In genomic region chr13:96044238-96044637, GRCh38 we compare ENCODE assay signal across 28 cellular contexts.
"Had no signal": no experiment of that assay in that cellular context is flagged by ENCODE, and none has a peak within 500 bp of the region (broad histone marks: within the 10 kb centered on the region; RNA-seq: fewer than 3 reads in every experiment).

No MANE protein-coding gene starts in this region.

- DNase-seq: IMR-90; Karpas-422; KG1; MV-4-11; NCI-H1048; NCI-H1105; NCI-H1417; NCI-H1436 treated with DMSO at 0.1 percent for 48 hours; NCI-H1694; NCI-H187 treated with DMSO at 0.1 percent for 48 hours; NCI-H2029 treated with DMSO at 0.1 percent for 48 hours; NCI-H2171 treated with DMSO at 0.1 percent for 48 hours; NCI-H345; NCI-H446 treated with DMSO at 0.1 percent for 48 hours; NCI-H510A treated with DMSO at 0.1 percent for 48 hours; NCI-H69; NCI-H774; NK-92 treated with Interleukin-12 subunit alpha and Interleukin-12 subunit beta, amount 100 ng/mL, for 24 hours; PC-3; SHP77 treated with DMSO at 0.1 percent for 48 hours; SK-N-SH; SW 1271; T-cell; T-helper 17 cell had no signal

- H3K27ac ChIP-seq: RWPE1, SJSA1 had no signal

- ATAC-seq: HepG2, Panc1, PC-3, T-cell, T-helper 17 cell had no signal

- H3K27me3 ChIP-seq: SJSA1 had no signal

- H3K4me2 ChIP-seq: SK-N-SH had no signal

- H3K4me1 ChIP-seq: SJSA1 had no signal

- H3K4me3 ChIP-seq: SJSA1 had no signal

- H3K9ac ChIP-seq: SK-N-SH had no signal

- H3K9me3 ChIP-seq: SK-N-SH had no signal
